15 cellular contexts compared by ENCODE assay signal in genomic region chr1:244436336-244437102, GRCh38. TPM values are rescaled to one million over a fixed set of nuclear protein-coding genes. Genes with fewer than 3 reads are reported as not detected.
DNase-seq lines count a peak whose midpoint lies in the region; ATAC-seq and TF ChIP-seq lines count a peak whose summit lies in the region.
"Had no signal": no experiment of that assay in that cellular context is flagged by ENCODE, and none has a peak within 500 bp of the region (broad histone marks: within the 10 kb centered on the region; RNA-seq: fewer than 3 reads in every experiment).

No MANE protein-coding gene starts in this region.

- no peak for TF ChIP-seq CTCF in fibroblast of pulmonary artery (IDR thresholded peaks at IDR 0.05; ENCODE audit: low read length, missing control alignments)

- H3K27me3 Mint-ChIP-seq in activated naive CD4-positive, alpha-beta T cell treated with anti-CD3 and anti-CD28 coated beads, Interleukin-2, amount 10 ng/mL, durations not matched to agents 7 days and 5 days: no peaks in the 10 kb centered on the region
- no peaks in the 10 kb centered on the region for H3K27me3 Mint-ChIP-seq in activated naive CD8-positive, alpha-beta T cell
- H3K27me3 Mint-ChIP-seq: B cell; naive thymus-derived CD4-positive, alpha-beta T cell had no signal

- H3K27ac ChIP-seq in substantia nigra (ENCODE audit: low read depth, low read length, poor library complexity, severe bottlenecking): peak overlapping the region; percentile 69
- H3K27ac ChIP-seq: spleen had no signal

- no peak for DNase-seq in activated naive CD4-positive, alpha-beta T cell treated with anti-CD3 and anti-CD28 coated beads, Interleukin-2, amount 50 U/mL, for 72 hours (ENCODE audit: low spot score in 2 of 2)
- DNase-seq in activated naive CD4-positive, alpha-beta T cell treated with anti-CD3 and anti-CD28 coated beads, Interleukin-2, amount 10 ng/mL, durations not matched to agents 7 days and 5 days: no peak
- DNase-seq in fibroblast of pulmonary artery (ENCODE audit: low read depth) (peak; percentile 64), substantia nigra (lab: John Stamatoyannopoulos, UW) (no peak), NCI-H1694 treated with DMSO at 0.1 percent for 48 hours (lab: John Stamatoyannopoulos, UW) (no peak), Kasumi-1 (lab: John Stamatoyannopoulos, UW) (no peak)
- DNase-seq: islet precursor cell, NCI-H2171, spleen, T-helper 9 cell, uterus had no signal

- no peaks in the 10 kb centered on the region for H3K9me3 Mint-ChIP-seq in activated naive CD4-positive, alpha-beta T cell treated with anti-CD3 and anti-CD28 coated beads, Interleukin-2, amount 50 U/mL, for 72 hours
- no peaks in the 10 kb centered on the region for H3K9me3 Mint-ChIP-seq in activated naive CD4-positive, alpha-beta T cell treated with anti-CD3 and anti-CD28 coated beads, Interleukin-2, amount 10 ng/mL, durations not matched to agents 7 days and 5 days
- H3K9me3 Mint-ChIP-seq in activated naive CD8-positive, alpha-beta T cell (ENCODE audit: low read depth): no peaks in the 10 kb centered on the region
- H3K9me3 Mint-ChIP-seq: naive thymus-derived CD4-positive, alpha-beta T cell had no signal

- CTCF ChIA-PET in activated naive CD4-positive, alpha-beta T cell treated with anti-CD3 and anti-CD28 coated beads, Interleukin-2, amount 10 ng/mL, durations not matched to agents 7 days and 5 days (lab: Charles Lee): no interaction called here

- H3K4me3 ChIP-seq in fibroblast of pulmonary artery (replicated peaks; ENCODE audit: low read depth, low read length): no peak overlapping the region
- H3K4me3 ChIP-seq: spleen, uterus had no signal

- peaks cover 10 to 34% of the 10 kb centered on the region in 2 donors for H3K36me3 Mint-ChIP-seq in activated naive CD4-positive, alpha-beta T cell treated with anti-CD3 and anti-CD28 coated beads, Interleukin-2, amount 50 U/mL, for 72 hours
- peaks cover 26% of the 10 kb centered on the region for H3K36me3 Mint-ChIP-seq in activated naive CD4-positive, alpha-beta T cell treated with anti-CD3 and anti-CD28 coated beads, Interleukin-2, amount 10 ng/mL, durations not matched to agents 7 days and 5 days
- H3K36me3 Mint-ChIP-seq in activated naive CD8-positive, alpha-beta T cell: peaks cover 13% of the 10 kb centered on the region

- H3K27ac Mint-ChIP-seq in activated naive CD4-positive, alpha-beta T cell treated with anti-CD3 and anti-CD28 coated beads, Interleukin-2, amount 50 U/mL, for 72 hours: peak overlapping the region; percentile 86 to 98
- H3K27ac Mint-ChIP-seq in activated naive CD4-positive, alpha-beta T cell treated with anti-CD3 and anti-CD28 coated beads, Interleukin-2, amount 10 ng/mL, durations not matched to agents 7 days and 5 days: no peak overlapping the region
- H3K27ac Mint-ChIP-seq in activated naive CD8-positive, alpha-beta T cell: peak overlapping the region; percentile 96
- H3K27ac Mint-ChIP-seq: B cell had no signal

- no peak overlapping the region for H3K4me3 Mint-ChIP-seq in activated naive CD4-positive, alpha-beta T cell treated with anti-CD3 and anti-CD28 coated beads, Interleukin-2, amount 10 ng/mL, durations not matched to agents 7 days and 5 days
- H3K4me3 Mint-ChIP-seq in activated naive CD8-positive, alpha-beta T cell: peak overlapping the region; percentile 76
- H3K4me3 Mint-ChIP-seq: B cell; naive thymus-derived CD4-positive, alpha-beta T cell had no signal

- ATAC-seq in activated naive CD4-positive, alpha-beta T cell treated with anti-CD3 and anti-CD28 coated beads, Interleukin-2, amount 50 U/mL, for 72 hours: no peak
- ATAC-seq in GM18502 (IDR thresholded peaks at IDR 0.05; ENCODE audit: poor library complexity, unreplicated experiment): no peak
- ATAC-seq: naive thymus-derived CD4-positive, alpha-beta T cell had no signal

- H3K4me1 Mint-ChIP-seq in activated naive CD4-positive, alpha-beta T cell treated with anti-CD3 and anti-CD28 coated beads, Interleukin-2, amount 10 ng/mL, durations not matched to agents 7 days and 5 days: peaks cover 6% of the 10 kb centered on the region
- H3K4me1 Mint-ChIP-seq in activated naive CD8-positive, alpha-beta T cell (ENCODE audit: low read depth): peaks cover 49% of the 10 kb centered on the region

RNA-seq across cellular contexts. Expression of gene ADSS2, which starts 15.2 kb away (rescaled TPM):
- 10 to 100 TPM; 56.2 to 63.2 TPM for total RNA-seq in activated naive CD4-positive, alpha-beta T cell treated with anti-CD3 and anti-CD28 coated beads, Interleukin-2, amount 50 U/mL, for 72 hours

RNA-seq across cellular contexts. Expression of gene CATSPERE, which starts 24.6 kb away (rescaled TPM):
- total RNA-seq in activated naive CD4-positive, alpha-beta T cell treated with anti-CD3 and anti-CD28 coated beads, Interleukin-2, amount 50 U/mL, for 72 hours: under 1 TPM; 0.50 to 0.62 TPM
